Comparison of ENCODE assay signal across 9 cellular contexts in the genomic region with DNA sequence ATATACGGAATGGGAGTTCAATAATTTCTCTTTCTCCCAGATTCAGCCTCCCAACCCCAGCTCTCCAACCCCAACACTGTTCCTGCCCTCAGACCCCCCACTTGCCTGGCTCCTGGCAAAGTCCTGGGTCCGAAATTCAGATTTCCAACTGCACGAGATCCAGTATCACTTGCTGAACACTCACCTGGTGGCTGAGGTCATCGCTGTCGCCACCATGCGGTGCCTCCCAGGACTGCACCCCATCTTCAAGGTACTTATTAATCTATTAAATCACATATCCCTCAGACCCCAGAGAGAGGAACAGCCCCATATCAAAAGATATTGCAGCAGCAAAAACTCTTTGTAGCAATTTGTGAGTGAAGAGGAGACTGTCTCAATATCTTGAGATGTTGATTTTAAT. TPM values are rescaled to one million over a fixed set of nuclear protein-coding genes. Genes with fewer than 3 reads are reported as not detected.
DNase-seq lines count a peak whose midpoint lies in the region; ATAC-seq and TF ChIP-seq lines count a peak whose summit lies in the region.
"Had no signal": no experiment of that assay in that cellular context is flagged by ENCODE, and none has a peak within 500 bp of the region (broad histone marks: within the 10 kb centered on the region; RNA-seq: fewer than 3 reads in every experiment).

No MANE protein-coding gene starts in this region.

- WGBS in adrenal gland, 4 donors, result 52 to 62% (median 59%) methylated on average over 6 of the region's 6 CpGs
- 60 to 63% methylated on average over 6 of the region's 6 CpGs for WGBS in lung, 2 donors

- H3K9ac ChIP-seq in Loucy (ENCODE audit: low read depth, low read length, poor library complexity, severe bottlenecking), result no peak overlapping the region

- no peak for ATAC-seq in CD4-positive, CD25-positive, alpha-beta regulatory T cell (ENCODE audit: low read depth in 2 of 2)
- ATAC-seq in lung (ENCODE audit: insufficient read depth, low FRiP score) (no peak), GM19455 (IDR thresholded peaks at IDR 0.05; ENCODE audit: unreplicated experiment) (no peak)

- no peak overlapping the region for H3K27ac ChIP-seq in CD4-positive, CD25-positive, alpha-beta regulatory T cell (ENCODE audit: insufficient read depth, low read length, poor library complexity, severe bottlenecking)
- H3K27ac ChIP-seq in adrenal gland (no peak overlapping the region), lung (ENCODE audit: low read depth in 1 of 2, low read length in 1 of 2) (no peak overlapping the region)

- no peaks in the 10 kb centered on the region for H3K27me3 ChIP-seq in CD4-positive, CD25-positive, alpha-beta regulatory T cell (ENCODE audit: control insufficient read depth, insufficient read depth, low read length)
- H3K27me3 ChIP-seq in Loucy (ENCODE audit: insufficient read depth, low read length, poor library complexity, severe bottlenecking) (no peaks in the 10 kb centered on the region), adrenal gland (no peaks in the 10 kb centered on the region), lung (ENCODE audit: control insufficient read depth, insufficient read depth) (no peaks in the 10 kb centered on the region)

- no peak for TF ChIP-seq POLR2A in adrenal gland (IDR thresholded peaks at IDR 0.05)

- H4K20me1 ChIP-seq in Loucy (ENCODE audit: insufficient read depth, low read length, poor library complexity, severe bottlenecking), result peaks cover 5% of the 10 kb centered on the region

- no peaks in the 10 kb centered on the region for H3K9me2 ChIP-seq in Loucy (replicated peaks; ENCODE audit: low read depth, low read length)

- H3K4me1 ChIP-seq in CD4-positive, CD25-positive, alpha-beta regulatory T cell (ENCODE audit: control insufficient read depth, insufficient read depth, low read length, poor library complexity, severe bottlenecking), result no peaks in the 10 kb centered on the region
- H3K4me1 ChIP-seq in Loucy (ENCODE audit: insufficient read depth, low read length, poor library complexity, severe bottlenecking), result no peaks in the 10 kb centered on the region
- H3K4me1 ChIP-seq in adrenal gland (replicated peaks in 1 of 2), result no peaks in the 10 kb centered on the region
- H3K4me1 ChIP-seq in lung (ENCODE audit: control insufficient read depth in 2 of 2, insufficient read depth in 2 of 2, low read length in 2 of 2), result no peaks in the 10 kb centered on the region

- no peak overlapping the region for H2AFZ ChIP-seq in Loucy (ENCODE audit: low read length)

- H3K4me3 ChIP-seq in CD4-positive, CD25-positive, alpha-beta regulatory T cell (ENCODE audit: low read depth, low read length), result no peak overlapping the region
- H3K4me3 ChIP-seq in Loucy (ENCODE audit: low read length, poor library complexity, severe bottlenecking), result no peak overlapping the region
- H3K4me3 ChIP-seq in adrenal gland, result no peak overlapping the region
- no peak overlapping the region for H3K4me3 ChIP-seq in lung

- H3K9me3 ChIP-seq in CD4-positive, CD25-positive, alpha-beta regulatory T cell (ENCODE audit: control insufficient read depth in 2 of 2, low read length in 2 of 2), result no peaks in the 10 kb centered on the region
- H3K9me3 ChIP-seq in Loucy (ENCODE audit: insufficient read depth, low read depth, low read length) (no peaks in the 10 kb centered on the region), adrenal gland (replicated peaks in 1 of 3) (no peaks in the 10 kb centered on the region), lung (ENCODE audit: control insufficient read depth in 2 of 2, insufficient read depth in 1 of 2, low read length in 1 of 2) (no peaks in the 10 kb centered on the region)

- H3K36me3 Mint-ChIP-seq in CD4-positive, CD25-positive, alpha-beta regulatory T cell, result peaks cover 35% of the 10 kb centered on the region

- no peaks in the 10 kb centered on the region for H3K27me3 Mint-ChIP-seq in CD4-positive, CD25-positive, alpha-beta regulatory T cell

- intact Hi-C loops in adrenal gland (cut with DNase I), result loop anchor here (10.0 kb wide), 1 partner anchor 337 kb away; no protein-coding TSS in a partner anchor

- peaks cover 55% of the 10 kb centered on the region for H3K36me3 ChIP-seq in CD4-positive, CD25-positive, alpha-beta regulatory T cell (ENCODE audit: control insufficient read depth, insufficient read depth, low read length)
- peaks cover 17% of the 10 kb centered on the region; the same call in 1 of the 2 replicates for H3K36me3 ChIP-seq in Loucy (ENCODE audit: insufficient read depth, low read length)
- peaks cover 0 to 38% of the 10 kb centered on the region in 2 donors for H3K36me3 ChIP-seq in adrenal gland (replicated peaks in 1 of 2)
- peaks cover 10 to 49% of the 10 kb centered on the region in 2 donors for H3K36me3 ChIP-seq in lung (ENCODE audit: control insufficient read depth in 2 of 2, insufficient read depth in 2 of 2, low read length in 2 of 2)

- TF ChIP-seq CTCF in Loucy (conservative IDR thresholded peaks at IDR 0.05; ENCODE audit: low read length), result peak; percentile 85
- TF ChIP-seq CTCF in adrenal gland (IDR thresholded peaks at IDR 0.05), result peak in 5 of 6 experiments; percentile 26 to 41 (median 37)
- peak; percentile 3 for TF ChIP-seq CTCF in lung (IDR thresholded peaks at IDR 0.05; ENCODE audit: control extremely low read depth, extremely low read depth)

- peaks cover 0 to 1% (median 0%) of the 10 kb centered on the region in 7 donors for H3K9me3 Mint-ChIP-seq in CD4-positive, CD25-positive, alpha-beta regulatory T cell

- H3K4me1 Mint-ChIP-seq in CD4-positive, CD25-positive, alpha-beta regulatory T cell, result peaks cover 7 to 32% (median 16%) of the 10 kb centered on the region in 4 donors

- no peaks in the 10 kb centered on the region for H3F3A ChIP-seq in Loucy (ENCODE audit: low read depth)

- H3K79me2 ChIP-seq in Loucy (ENCODE audit: insufficient read depth, low read length), result no peaks in the 10 kb centered on the region

- no peak overlapping the region for H3K4me2 ChIP-seq in Loucy (ENCODE audit: low read depth, low read length, poor library complexity, severe bottlenecking)

- peak overlapping the region in 2 of 3 donors; percentile 77 to 86 for H3K27ac Mint-ChIP-seq in CD4-positive, CD25-positive, alpha-beta regulatory T cell

- no peak overlapping the region for H3K4me3 Mint-ChIP-seq in CD4-positive, CD25-positive, alpha-beta regulatory T cell

- peak; percentile 21 to 56 (median 32) for DNase-seq in CD4-positive, CD25-positive, alpha-beta regulatory T cell
- DNase-seq in adrenal gland, result peak in 2 of 7 donors; percentile 45 to 67
- no peak for DNase-seq in lung (ENCODE audit: low spot score)
- no peak for DNase-seq in NCI-H1092 treated with DMSO at 0.1 percent for 48 hours (lab: John Stamatoyannopoulos, UW)
- no peak for DNase-seq in inferior parietal cortex (ENCODE audit: extremely low spot score)
- no peak for DNase-seq in AML-193 (lab: John Stamatoyannopoulos, UW)

RNA-seq across cellular contexts. Expression of gene ALOX12, which starts 5.7 kb away (rescaled TPM):
- 2.7 TPM for total RNA-seq in CD4-positive, CD25-positive, alpha-beta regulatory T cell
- polyA plus RNA-seq in CD4-positive, CD25-positive, alpha-beta regulatory T cell, result under 1 TPM; 0.18 to 0.88 (median 0.20) TPM
- total RNA-seq in adrenal gland (under 1 TPM in 1 of 8 donors, not detected in 7; 0.23 TPM), lung (under 1 TPM; 0.21 to 0.68 TPM)
- polyA plus RNA-seq in adrenal gland (under 1 TPM in 1 of 3 donors, not detected in 2; 0.16 TPM), lung (under 1 TPM; 0.22 to 0.95 TPM)
- total RNA-seq: renal cortical epithelial cell had no signal

RNA-seq across cellular contexts. Expression of gene RNASEK, which starts 10.9 kb away (rescaled TPM):
- 128 TPM for total RNA-seq in CD4-positive, CD25-positive, alpha-beta regulatory T cell
- polyA plus RNA-seq in CD4-positive, CD25-positive, alpha-beta regulatory T cell, result 100 to 1,000 TPM; 556 to 649 (median 611) TPM
- total RNA-seq in adrenal gland (100 to 1,000 TPM; 206 to 799 (median 570) TPM), lung (100 to 1,000 TPM; 118 to 270 TPM)
- polyA plus RNA-seq in adrenal gland (100 to 1,000 TPM; 363 to 770 (median 435) TPM), lung (100 to 1,000 TPM; 528 to 550 TPM)

RNA-seq across cellular contexts. Expression of gene BCL6B, which starts 21.3 kb away (rescaled TPM):
- total RNA-seq in CD4-positive, CD25-positive, alpha-beta regulatory T cell, result 0.42 TPM
- polyA plus RNA-seq in CD4-positive, CD25-positive, alpha-beta regulatory T cell, result not detected
- total RNA-seq in adrenal gland (10 to 100 TPM in 3 of 8 donors, 1 to 10 TPM in 5; 2.9 to 17.0 (median 8.8) TPM), lung (10 to 100 TPM; 15.6 to 55.6 TPM)
- polyA plus RNA-seq in adrenal gland (10 to 100 TPM in 1 of 3 donors, 1 to 10 TPM in 2; 3.2 to 14.2 (median 9.3) TPM), lung (10 to 100 TPM; 14.5 to 15.4 TPM)

RNA-seq across cellular contexts. Expression of gene SLC16A13, which starts 34.3 kb away (rescaled TPM):
- total RNA-seq in CD4-positive, CD25-positive, alpha-beta regulatory T cell, result 3.8 TPM
- polyA plus RNA-seq in CD4-positive, CD25-positive, alpha-beta regulatory T cell, result 1 to 10 TPM; 1.1 to 1.9 (median 1.5) TPM
- total RNA-seq in adrenal gland (1 to 10 TPM in 7 of 8 donors, under 1 TPM in 1; 0.97 to 3.2 (median 2.3) TPM), lung (10 to 100 TPM in 1 of 2 donors, 1 to 10 TPM in 1; 1.3 to 23.6 TPM)
- polyA plus RNA-seq in adrenal gland (1 to 10 TPM in 2 of 3 donors, under 1 TPM in 1; 0.84 to 3.1 (median 1.3) TPM), lung (1 to 10 TPM; 4.8 to 7.9 TPM)

RNA-seq across cellular contexts. Expression of gene SLC16A11, which starts 42.3 kb away (rescaled TPM):
- 0.39 TPM for total RNA-seq in CD4-positive, CD25-positive, alpha-beta regulatory T cell
- polyA plus RNA-seq in CD4-positive, CD25-positive, alpha-beta regulatory T cell, result 1 to 10 TPM in 1 of 4 donors, under 1 TPM in 2, not detected in 1; 0.30 to 1.2 (median 0.67) TPM
- total RNA-seq in adrenal gland (1 to 10 TPM in 2 of 8 donors, under 1 TPM in 4, not detected in 2; 0.18 to 1.1 (median 0.62) TPM), lung (1 to 10 TPM; 5.5 to 7.5 TPM)
- polyA plus RNA-seq in adrenal gland (1 to 10 TPM in 2 of 3 donors, not detected in 1; 1.1 to 3.0 TPM), lung (1 to 10 TPM; 1.9 to 8.9 TPM)
- total RNA-seq: renal cortical epithelial cell had no signal

Comparison
In these comparisons a context has a peak if more than half of its experiments do, and no peak if none do; other contexts are left out.
1. DNase-seq: peak in CD4-positive, CD25-positive, alpha-beta regulatory T cell (3 of 3); none in lung (single experiment), NCI-H1092 treated with DMSO at 0.1 percent for 48 hours (single experiment), inferior parietal cortex (single experiment) and AML-193 (0 of 2).
2. CTCF ChIP-seq: peak in every context shown above with its lines; median percentile 85 in Loucy; 37 in adrenal gland; 3 in lung.